8 cellular contexts compared by ENCODE assay signal in the genomic region with DNA sequence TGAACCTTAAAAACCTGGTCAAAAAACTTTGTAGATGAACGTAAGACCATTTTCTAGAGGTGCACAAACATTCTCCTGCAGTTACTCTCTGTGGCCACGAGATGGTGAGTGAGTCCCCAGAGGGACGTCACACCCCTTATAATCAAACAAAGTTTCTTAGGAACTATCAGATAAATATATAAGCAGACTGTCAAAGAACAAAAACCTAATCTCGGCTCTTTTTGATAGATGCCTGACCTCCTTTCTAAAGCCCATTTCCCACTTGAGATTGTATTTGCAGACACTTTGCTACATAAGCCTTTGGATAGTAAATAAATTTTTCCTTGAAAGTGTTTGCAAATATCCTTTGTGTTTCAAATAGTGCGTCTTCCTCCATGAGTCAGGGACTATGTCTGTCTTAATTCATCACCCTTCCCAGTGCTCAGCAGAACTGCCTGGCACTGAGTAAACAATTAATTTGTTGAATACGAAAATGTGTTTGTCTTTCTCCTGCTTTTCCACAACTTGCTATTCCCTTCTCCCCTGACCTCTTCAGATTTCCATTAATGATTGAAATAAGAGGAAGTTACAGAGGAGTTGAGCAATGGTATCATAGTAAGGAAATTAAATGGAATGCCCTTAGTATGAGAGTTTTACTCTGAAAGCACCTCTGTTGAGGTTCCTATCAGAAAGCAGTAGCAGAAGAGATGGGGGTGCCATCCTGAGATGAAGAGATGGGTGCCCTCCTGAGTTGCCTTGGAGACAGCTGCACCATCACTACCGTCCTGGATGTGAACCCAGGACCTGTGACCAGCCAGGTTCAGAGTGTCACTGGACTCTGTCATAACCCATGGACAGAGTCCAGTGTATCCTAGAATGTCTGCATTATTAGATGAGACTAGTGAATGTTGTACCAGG. TPM values are rescaled to one million over a fixed set of nuclear protein-coding genes. Genes with fewer than 3 reads are reported as not detected.
DNase-seq lines count a peak whose midpoint lies in the region; ATAC-seq, FAIRE-seq and TF ChIP-seq lines count a peak whose summit lies in the region.

No MANE protein-coding gene starts in this region.

- H3K27ac Mint-ChIP-seq in GM23338 (peak overlapping the region; percentile 50; the same call in 1 of the 2 replicates), endodermal cell (peak overlapping the region; percentile 21)

- no peaks in the 10 kb centered on the region for H3K27me3 ChIP-seq in GM23338 (ENCODE audit: insufficient read depth)
- no peaks in the 10 kb centered on the region for H3K27me3 ChIP-seq in MM.1S (replicated peaks; ENCODE audit: insufficient read depth, low read length)
- no peaks in the 10 kb centered on the region for H3K27me3 ChIP-seq in endodermal cell (ENCODE audit: control insufficient read depth, insufficient read depth, low read length, poor library complexity, severe bottlenecking)
- no peaks in the 10 kb centered on the region for H3K27me3 ChIP-seq in mesendoderm (ENCODE audit: insufficient read depth, low read length, poor library complexity)

- no peak overlapping the region for H3K4ac ChIP-seq in mesendoderm (ENCODE audit: low read depth, low read length)

- H3K9me3 Mint-ChIP-seq in GM23338 (no peaks in the 10 kb centered on the region; the same call in 2 of the 3 replicates), endodermal cell (no peaks in the 10 kb centered on the region)

- H3K27me3 Mint-ChIP-seq in GM23338 (ENCODE audit: insufficient read depth, low read depth, poor library complexity): no peaks in the 10 kb centered on the region
- no peaks in the 10 kb centered on the region for H3K27me3 Mint-ChIP-seq in endodermal cell (ENCODE audit: insufficient read depth)

- H3K9me3 ChIP-seq in MM.1S (replicated peaks; ENCODE audit: insufficient read depth, low read length) (no peaks in the 10 kb centered on the region), endodermal cell (ENCODE audit: control insufficient read depth, low read length) (no peaks in the 10 kb centered on the region)

- no peak overlapping the region for H3K23ac ChIP-seq in mesendoderm (ENCODE audit: low read length)

- peak; percentile 57 for ATAC-seq in GM23338
- ATAC-seq in GM18520 (IDR thresholded peaks at IDR 0.05; ENCODE audit: unreplicated experiment): no peak

- no peak overlapping the region for H4K5ac ChIP-seq in mesendoderm (ENCODE audit: low read length)

- H3K4me1 Mint-ChIP-seq in GM23338: peaks cover 35% of the 10 kb centered on the region
- peaks cover 24% of the 10 kb centered on the region for H3K4me1 Mint-ChIP-seq in endodermal cell

- H3K4me1 ChIP-seq in GM23338 (ENCODE audit: insufficient read depth) (peaks cover 33% of the 10 kb centered on the region), MM.1S (ENCODE audit: low read length) (no peaks in the 10 kb centered on the region), endodermal cell (ENCODE audit: control insufficient read depth, insufficient read depth, low read length) (no peaks in the 10 kb centered on the region), mesendoderm (ENCODE audit: control insufficient read depth, low read depth, low read length) (no peaks in the 10 kb centered on the region)

- H2BK120ac ChIP-seq in mesendoderm (ENCODE audit: low read depth, low read length): no peak overlapping the region

- H3K4me3 ChIP-seq in GM23338: no peak overlapping the region
- no peak overlapping the region for H3K4me3 ChIP-seq in MM.1S (ENCODE audit: low read length)
- H3K4me3 ChIP-seq in endodermal cell (ENCODE audit: low read length): no peak overlapping the region
- H3K4me3 ChIP-seq in mesendoderm (ENCODE audit: low read length): no peak overlapping the region

- H4K8ac ChIP-seq in mesendoderm (ENCODE audit: low read depth, low read length): no peak overlapping the region

- H2AFZ ChIP-seq in GM23338 (no peak overlapping the region), MM.1S (ENCODE audit: low read length) (no peak overlapping the region)

- DNase-seq in NCI-H82 (lab: John Stamatoyannopoulos, UW): peak; percentile 58
- DNase-seq in NCI-H82 treated with DMSO at 0.1 percent for 48 hours (lab: John Stamatoyannopoulos, UW; ENCODE audit: unreplicated experiment): no peak
- DNase-seq in GM23338 (ENCODE audit: low spot score): peak; percentile 71
- DNase-seq in MM.1S: peak; percentile 35
- no peak for DNase-seq in endodermal cell
- DNase-seq in mesendoderm: peak; percentile 56

- H3K9ac ChIP-seq in MM.1S (ENCODE audit: low read length) (no peak overlapping the region), endodermal cell (ENCODE audit: extremely low read depth, low read length, poor library complexity, severe bottlenecking) (no peak overlapping the region), mesendoderm (ENCODE audit: low read length) (no peak overlapping the region)

- 69 to 84% methylated on average over 4 to 7 of the region's 7 CpGs for WGBS in endodermal cell (ENCODE audit: insufficient coverage in 1 of 2, insufficient read length in 1 of 2), 2 experiments
- no CpG with 5 or more reads among the region's 7 CpGs for WGBS in mesendoderm (ENCODE audit: extremely low coverage, insufficient coverage, low lambda C conversion rate)

- no peak overlapping the region for H2BK15ac ChIP-seq in mesendoderm (replicated peaks; ENCODE audit: low read depth)

- H3K4me3 Mint-ChIP-seq in GM23338 (no peak overlapping the region), endodermal cell (no peak overlapping the region)

- H4K20me1 ChIP-seq in GM23338 (replicated peaks; ENCODE audit: insufficient read depth) (0 out of 2 replicates have a peak, but pooled peaks cover 4% of the 10 kb centered on the region), MM.1S (ENCODE audit: insufficient read depth, low read length) (no peaks in the 10 kb centered on the region)

- no peaks in the 10 kb centered on the region for H3K9me2 ChIP-seq in GM23338 (ENCODE audit: insufficient read depth)
- no peaks in the 10 kb centered on the region for H3K9me2 ChIP-seq in MM.1S (replicated peaks; ENCODE audit: insufficient read depth, low read length)

- H3K56ac ChIP-seq in mesendoderm (ENCODE audit: low read length): no peak overlapping the region

- FAIRE-seq in TTC549 (lab: Jason Lieb, UNC): peak; percentile 83

- H3K36me3 ChIP-seq in GM23338 (ENCODE audit: insufficient read depth) (peaks cover 20% of the 10 kb centered on the region), MM.1S (replicated peaks; ENCODE audit: insufficient read depth, low read length) (no peaks in the 10 kb centered on the region), endodermal cell (ENCODE audit: control insufficient read depth, insufficient read depth, low read length) (peaks cover 61% of the 10 kb centered on the region), mesendoderm (ENCODE audit: control insufficient read depth, insufficient read depth, low read length) (peaks cover 11% of the 10 kb centered on the region)

- H3K27ac ChIP-seq in GM23338 (ENCODE audit: low read depth): no peak overlapping the region
- H3K27ac ChIP-seq in MM.1S (ENCODE audit: low read length): no peak overlapping the region
- no peak overlapping the region for H3K27ac ChIP-seq in endodermal cell (ENCODE audit: low read depth, low read length)
- H3K27ac ChIP-seq in mesendoderm (ENCODE audit: low read depth, low read length): no peak overlapping the region

- peak; percentile 74 to 78 for TF ChIP-seq CTCF in GM23338 (conservative IDR thresholded peaks at IDR 0.05; ENCODE audit: low read depth in 2 of 2)
- TF ChIP-seq CTCF in MM.1S (IDR thresholded peaks at IDR 0.05; ENCODE audit: low read length): peak; percentile 83
- TF ChIP-seq CTCF in endodermal cell (conservative IDR thresholded peaks at IDR 0.05): peak; percentile 89

- H2AK5ac ChIP-seq in mesendoderm (ENCODE audit: low read length): no peak overlapping the region

- no peak overlapping the region for H3K4me2 ChIP-seq in GM23338
- H3K4me2 ChIP-seq in MM.1S (ENCODE audit: low read depth, low read length): no peak overlapping the region
- no peak overlapping the region for H3K4me2 ChIP-seq in mesendoderm (ENCODE audit: low read length)

- H3K79me1 ChIP-seq in mesendoderm (ENCODE audit: low read length): no peaks in the 10 kb centered on the region

- peaks cover 53% of the 10 kb centered on the region for H3K36me3 Mint-ChIP-seq in GM23338 (ENCODE audit: low read depth)
- peaks cover 66% of the 10 kb centered on the region for H3K36me3 Mint-ChIP-seq in endodermal cell (ENCODE audit: low read depth)

- H3K79me2 ChIP-seq in GM23338 (replicated peaks; ENCODE audit: insufficient read depth): no peaks in the 10 kb centered on the region
- no peaks in the 10 kb centered on the region for H3K79me2 ChIP-seq in MM.1S (ENCODE audit: low read length)
- H3K79me2 ChIP-seq in mesendoderm (ENCODE audit: control insufficient read depth, insufficient read depth, low read length): no peaks in the 10 kb centered on the region

- H2BK5ac ChIP-seq in mesendoderm (ENCODE audit: low read length): no peak overlapping the region

- H3K18ac ChIP-seq in mesendoderm (ENCODE audit: low read length): no peak overlapping the region

- H3F3A ChIP-seq in GM23338 (replicated peaks; ENCODE audit: low read depth) (peaks cover 6% of the 10 kb centered on the region; the same call in 1 of the 2 replicates), MM.1S (ENCODE audit: insufficient read depth, low read length) (no peaks in the 10 kb centered on the region)

TF ChIP-seq in GM23338, 12 proteins besides CTCF, POLR2A, EP300 and RAD21:
- TF ChIP-seq STAT1 (IDR thresholded peaks at IDR 0.05; ENCODE audit: unreplicated experiment) (no peak), ZNF331 (CRISPR knock-in tag; IDR thresholded peaks at IDR 0.05; ENCODE audit: low read depth) (no peak), CREB1 (CRISPR knock-in tag; IDR thresholded peaks at IDR 0.05; ENCODE audit: low read depth) (0 out of 2 replicates have a peak, but pooled peaks have one; percentile 29)

RNA-seq across cellular contexts. Expression of a gene that starts 57.8 kb away (rescaled TPM):
- total RNA-seq in GM23338 (2014; rRNA removed; shearing (Covaris generic)): 24.6 and 27.0 TPM in 2 replicates
- polyA plus RNA-seq in GM23338 (2016; fragmentation: Nextera tagmentation; extraction: Ambion mirVana): 5.9 and 7.8 TPM in 2 replicates
- 10 to 100 TPM; 20.3 to 21.8 TPM for total RNA-seq in endodermal cell
- 17.2 TPM for polyA plus RNA-seq in endodermal cell (2013, experiment 1 of 2)
- 16.0 TPM for polyA plus RNA-seq in endodermal cell (2013, experiment 2 of 2)
- 15.2 TPM for polyA plus RNA-seq in mesendoderm (2013, experiment 1 of 2)
- 15.0 TPM for polyA plus RNA-seq in mesendoderm (2013, experiment 2 of 2)

Comparison
In these comparisons a context has a peak if more than half of its experiments do, and no peak if none do; other contexts are left out.
1. DNase-seq: peak in NCI-H82 (single experiment), GM23338 (single experiment), MM.1S (single experiment) and mesendoderm (single experiment); none in NCI-H82 treated with DMSO at 0.1 percent for 48 hours (single experiment) and endodermal cell (single experiment).
2. Peak in every context shown above with its lines, with median percentiles within 50 percentile points of each other: CTCF ChIP-seq.